11 cellular contexts compared by ENCODE assay signal in genomic region chr7:34596887-34597286, GRCh38.
DNase-seq lines count a peak whose midpoint lies in the region; ATAC-seq and TF ChIP-seq lines count a peak whose summit lies in the region.
"Had no signal": no experiment of that assay in that cellular context is flagged by ENCODE, and none has a peak within 500 bp of the region (broad histone marks: within the 10 kb centered on the region; RNA-seq: fewer than 3 reads in every experiment).

No MANE protein-coding gene starts in this region.

- H3K36me3 Mint-ChIP-seq in H9 (ENCODE audit: insufficient read depth in 1 of 3, low read depth in 3 of 3): peaks cover 0 to 10% (median 2%) of the 10 kb centered on the region in 3 experiments; a peak in 4 of 7 replicates
- H3K36me3 Mint-ChIP-seq: activated naive CD4-positive, alpha-beta T cell treated with anti-CD3 and anti-CD28 coated beads, Interleukin-2, amount 50 U/mL, for 72 hours had no signal

- H3K18ac ChIP-seq in H9 (ENCODE audit: insufficient read length, low read depth, low read length): no peak overlapping the region

- H3K56ac ChIP-seq in H9 (ENCODE audit: insufficient read length, low read depth, low read length): no peak overlapping the region

- peak; percentile 8 for DNase-seq in EL
- no peak for DNase-seq in H9
- peak; percentile 42 for DNase-seq in SK-MEL-5 (ENCODE audit: low read depth, low spot score)
- DNase-seq in iris pigment epithelial cell (ENCODE audit: low read depth): peak; percentile 7
- DNase-seq: hypothalamus had no signal

- H3K9ac ChIP-seq in H9 (ENCODE audit: extremely low read depth, insufficient read length, low read length): no peak overlapping the region

- no peak overlapping the region for H2AFZ ChIP-seq in H9 (ENCODE audit: low read length)

- H3K23ac ChIP-seq in H9 (ENCODE audit: insufficient read length, low read depth, low read length): no peak overlapping the region

- H3K4ac ChIP-seq in H9 (ENCODE audit: low read depth, low read length): no peak overlapping the region

- H2BK20ac ChIP-seq in H9 (ENCODE audit: low read depth, low read length, poor library complexity, severe bottlenecking): no peak overlapping the region

- TF ChIP-seq CTCF in H9 (conservative IDR thresholded peaks at IDR 0.05): peak; percentile 72

- no peak overlapping the region for H4K8ac ChIP-seq in H9 (replicated peaks; ENCODE audit: insufficient read length, low read depth, low read length)

- no peak overlapping the region for H3K27ac ChIP-seq in H9 (ENCODE audit: insufficient read length, low read depth, low read length)
- H3K27ac ChIP-seq: skin epidermis, thoracic aorta had no signal

- no peak overlapping the region for H2BK15ac ChIP-seq in H9 (ENCODE audit: low read depth, low read length)

- H3K27me3 ChIP-seq in H9 (ENCODE audit: insufficient read depth, low read length): no peaks in the 10 kb centered on the region

- no peaks in the 10 kb centered on the region for H3K9me3 ChIP-seq in H9 (ENCODE audit: control insufficient read depth, low read depth, low read length)
- H3K9me3 ChIP-seq: thoracic aorta had no signal

- peaks cover 9 to 13% of the 10 kb centered on the region in 2 experiments; a peak in 4 of 5 replicates for H3K9me3 Mint-ChIP-seq in H9

- H3K27me3 Mint-ChIP-seq in H9 (ENCODE audit: low read depth): no peaks in the 10 kb centered on the region; the same call in 1 of the 2 replicates

- no peaks in the 10 kb centered on the region for H4K20me1 ChIP-seq in H9 (ENCODE audit: control insufficient read depth, insufficient read depth, insufficient read length)

- H2BK12ac ChIP-seq in H9 (ENCODE audit: insufficient read length, low read depth, low read length): no peak overlapping the region

- in situ Hi-C loops in SK-MEL-5 (cut with HindIII; ENCODE audit: low pct_unique_long_range_greater_than_20kb, low sequenced_read_pairs): no loop called here

- H3K4me1 ChIP-seq in H9 (ENCODE audit: insufficient read depth, low read length): 0 out of 2 replicates have a peak, but pooled peaks cover 2% of the 10 kb centered on the region

- no peak overlapping the region for H3K27ac Mint-ChIP-seq in H9
- H3K27ac Mint-ChIP-seq: activated naive CD4-positive, alpha-beta T cell treated with anti-CD3 and anti-CD28 coated beads, Interleukin-2, amount 50 U/mL, for 72 hours had no signal

- H4K91ac ChIP-seq in H9 (ENCODE audit: insufficient read length, low read depth, low read length): no peak overlapping the region

- no peak overlapping the region for H2BK120ac ChIP-seq in H9 (ENCODE audit: low read depth, low read length, poor library complexity, severe bottlenecking)

- H2AK5ac ChIP-seq in H9 (ENCODE audit: insufficient read length, low read length): no peak overlapping the region

- H3K4me2 ChIP-seq in H9 (ENCODE audit: insufficient read depth, insufficient read length, low read length): no peak overlapping the region

- ATAC-seq in HG03354 (IDR thresholded peaks at IDR 0.05; ENCODE audit: poor library complexity, severe bottlenecking, unreplicated experiment): no peak
- ATAC-seq in HG03521 (IDR thresholded peaks at IDR 0.05; ENCODE audit: unreplicated experiment): no peak
- no peak for ATAC-seq in HG02678 (IDR thresholded peaks at IDR 0.05; ENCODE audit: unreplicated experiment)
- ATAC-seq: activated naive CD4-positive, alpha-beta T cell treated with anti-CD3 and anti-CD28 coated beads, Interleukin-2, amount 50 U/mL, for 72 hours had no signal

- no peak overlapping the region for H4K5ac ChIP-seq in H9 (ENCODE audit: insufficient read length, low read depth, low read length)

- H3K4me3 Mint-ChIP-seq in H9: no peak overlapping the region

- no peak overlapping the region for H2BK5ac ChIP-seq in H9 (ENCODE audit: insufficient read length, low read length)

- H3K79me2 ChIP-seq in H9 (ENCODE audit: insufficient read depth, low read length): no peaks in the 10 kb centered on the region

- no peak overlapping the region for H3T11ph ChIP-seq in H9 (ENCODE audit: low read length)

- H3K4me1 Mint-ChIP-seq in H9: peaks cover 19% of the 10 kb centered on the region in 2 experiments

- H3K79me1 ChIP-seq in H9 (ENCODE audit: insufficient read depth, low read depth, low read length, poor library complexity, severe bottlenecking): no peaks in the 10 kb centered on the region

- WGBS in H9 (ENCODE audit: extremely low coverage, insufficient read length, low lambda C conversion rate): no CpG with 5 or more reads among the region's 2 CpGs

- H3K14ac ChIP-seq in H9 (ENCODE audit: insufficient read depth, low read length): no peak overlapping the region

- no peaks in the 10 kb centered on the region for H3K23me2 ChIP-seq in H9 (ENCODE audit: insufficient read length, low read depth, low read length, poor library complexity, severe bottlenecking)
